8 cellular contexts compared by ENCODE assay signal in genomic region chr20:1266167-1266973, GRCh38. TPM values are rescaled to one million over a fixed set of nuclear protein-coding genes. Genes with fewer than 3 reads are reported as not detected.
A peak's percentile ranks its signal among the peaks of the same experiment; 100 is the strongest.
DNase-seq lines count a peak whose midpoint lies in the region; TF ChIP-seq lines count a peak whose summit lies in the region.

A gene with protein sequence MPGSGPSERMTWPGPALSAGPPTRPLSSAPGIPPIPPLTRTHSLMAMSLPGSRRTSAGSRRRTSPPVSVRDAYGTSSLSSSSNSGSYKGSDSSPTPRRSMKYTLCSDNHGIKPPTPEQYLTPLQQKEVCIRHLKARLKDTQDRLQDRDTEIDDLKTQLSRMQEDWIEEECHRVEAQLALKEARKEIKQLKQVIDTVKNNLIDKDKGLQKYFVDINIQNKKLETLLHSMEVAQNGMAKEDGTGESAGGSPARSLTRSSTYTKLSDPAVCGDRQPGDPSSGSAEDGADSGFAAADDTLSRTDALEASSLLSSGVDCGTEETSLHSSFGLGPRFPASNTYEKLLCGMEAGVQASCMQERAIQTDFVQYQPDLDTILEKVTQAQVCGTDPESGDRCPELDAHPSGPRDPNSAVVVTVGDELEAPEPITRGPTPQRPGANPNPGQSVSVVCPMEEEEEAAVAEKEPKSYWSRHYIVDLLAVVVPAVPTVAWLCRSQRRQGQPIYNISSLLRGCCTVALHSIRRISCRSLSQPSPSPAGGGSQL (plus strand): TSS chr20:1266294. CDS start chr20:1296240, 29,946 bp downstream.

- H3K9me3 Mint-ChIP-seq in T-helper 1 cell treated with Interleukin-12 subunit alpha and Interleukin-12 subunit beta and Interleukin-4 antibody, amounts not matched to agents 30 μg/mL and 1 μg/mL, for 36 hours = peaks cover 11% of the 10 kb centered on the region
- no peaks in the 10 kb centered on the region for H3K9me3 Mint-ChIP-seq in type B pancreatic cell

- no peak for TF ChIP-seq POLR2A in prostate gland (IDR thresholded peaks at IDR 0.05)

- peaks cover 15% of the 10 kb centered on the region for H3K4me1 Mint-ChIP-seq in T-helper 1 cell treated with Interleukin-12 subunit alpha and Interleukin-12 subunit beta and Interleukin-4 antibody, amounts not matched to agents 30 μg/mL and 1 μg/mL, for 36 hours (ENCODE audit: low read depth)
- H3K4me1 Mint-ChIP-seq in type B pancreatic cell (ENCODE audit: unreplicated experiment) = no peaks in the 10 kb centered on the region

- intact Hi-C loops in left ventricle myocardium inferior (cut with micrococcal nuclease) = no loop called here
- intact Hi-C loops in prostate gland (cut with DNase I) = no loop called here

- peaks cover 3% of the 10 kb centered on the region for H3K36me3 Mint-ChIP-seq in T-helper 1 cell treated with Interleukin-12 subunit alpha and Interleukin-12 subunit beta and Interleukin-4 antibody, amounts not matched to agents 30 μg/mL and 1 μg/mL, for 36 hours (ENCODE audit: low read depth)
- no peaks in the 10 kb centered on the region for H3K36me3 Mint-ChIP-seq in type B pancreatic cell

- H3K27me3 Mint-ChIP-seq in T-helper 1 cell treated with Interleukin-12 subunit alpha and Interleukin-12 subunit beta and Interleukin-4 antibody, amounts not matched to agents 30 μg/mL and 1 μg/mL, for 36 hours (ENCODE audit: low read depth) = peaks cover 4% of the 10 kb centered on the region
- H3K27me3 Mint-ChIP-seq in type B pancreatic cell = peaks cover 18% of the 10 kb centered on the region

- no peaks in the 10 kb centered on the region for H3K36me3 ChIP-seq in left ventricle myocardium inferior
- no peaks in the 10 kb centered on the region for H3K36me3 ChIP-seq in prostate gland

- no peak for TF ChIP-seq CTCF in left ventricle myocardium inferior (IDR thresholded peaks at IDR 0.05; ENCODE audit: borderline replicate concordance)
- no peak for TF ChIP-seq CTCF in prostate gland (IDR thresholded peaks at IDR 0.05)
- TF ChIP-seq CTCF in type B pancreatic cell (conservative IDR thresholded peaks at IDR 0.05) = no peak

- peak within 1 kb of the TSS; percentile 70 for H3K27ac ChIP-seq in left ventricle myocardium inferior (replicated peaks)
- H3K27ac ChIP-seq in prostate gland = peak within 1 kb of the TSS; percentile 8 to 52

- H3K4me1 ChIP-seq in left ventricle myocardium inferior = peaks cover 37% of the 10 kb centered on the region
- H3K4me1 ChIP-seq in prostate gland (replicated peaks) = no peaks in the 10 kb centered on the region

- H3K9me3 ChIP-seq in left ventricle myocardium inferior (replicated peaks) (no peaks in the 10 kb centered on the region), prostate gland (no peaks in the 10 kb centered on the region)

- H3K4me3 Mint-ChIP-seq in T-helper 1 cell treated with Interleukin-12 subunit alpha and Interleukin-12 subunit beta and Interleukin-4 antibody, amounts not matched to agents 30 μg/mL and 1 μg/mL, for 36 hours = peak within 1 kb of the TSS; percentile 85
- peak within 1 kb of the TSS; percentile 89 for H3K4me3 Mint-ChIP-seq in type B pancreatic cell

- under 1% methylated on average over 53 of the region's 61 CpGs for WGBS in prostate gland

- DNase-seq in DMS53 (lab: John Stamatoyannopoulos, UW) = peak; percentile 73
- no peak for DNase-seq in DMS53 treated with DMSO at 0.1 percent for 48 hours (lab: John Stamatoyannopoulos, UW; ENCODE audit: unreplicated experiment)
- DNase-seq in KG1 (lab: John Stamatoyannopoulos, UW) = peak; percentile 18
- peak in 43 of 56 donors; percentile 23 to 85 (median 61) for DNase-seq in amygdala (lab: John Stamatoyannopoulos, UW)
- DNase-seq in left ventricle myocardium inferior = peak; percentile 84
- DNase-seq in prostate gland (ENCODE audit: low spot score) = peak; percentile 58
- DNase-seq in type B pancreatic cell (ENCODE audit: extremely low spot score, unreplicated experiment) = no peak

- H3K27me3 ChIP-seq in left ventricle myocardium inferior (ENCODE audit: low read depth) = peaks cover 5% of the 10 kb centered on the region
- H3K27me3 ChIP-seq in prostate gland (replicated peaks; ENCODE audit: insufficient read depth) = no peaks in the 10 kb centered on the region

- peak within 1 kb of the TSS; percentile 72 for H3K27ac Mint-ChIP-seq in T-helper 1 cell treated with Interleukin-12 subunit alpha and Interleukin-12 subunit beta and Interleukin-4 antibody, amounts not matched to agents 30 μg/mL and 1 μg/mL, for 36 hours
- peak within 1 kb of the TSS; percentile 73 for H3K27ac Mint-ChIP-seq in type B pancreatic cell

- H3K4me3 ChIP-seq in left ventricle myocardium inferior (peak within 1 kb of the TSS; percentile 92), prostate gland (peak within 1 kb of the TSS; percentile 66 to 72)

RNA-seq across cellular contexts. Expression of the gene that starts here (rescaled TPM):
- total RNA-seq in left ventricle myocardium inferior = 11.2 TPM
- total RNA-seq in prostate gland = 10 to 100 TPM in 1 of 2 donors, 1 to 10 TPM in 1; 4.5 to 12.3 TPM
- total RNA-seq in type B pancreatic cell (ENCODE audit: low replicate concordance) = 2.7 and 3.6 TPM in 2 replicates

Comparison
In these comparisons a context has a peak if more than half of its experiments do, and no peak if none do; other contexts are left out.
1. DNase-seq: peak in DMS53 (single experiment), KG1 (single experiment), amygdala (43 of 56), left ventricle myocardium inferior (single experiment) and prostate gland (single experiment); none in DMS53 treated with DMSO at 0.1 percent for 48 hours (single experiment) and type B pancreatic cell (single experiment).